1 cellular context compared by ENCODE assay signal in genomic region chr11:44709281-44709562, GRCh38.
A peak's percentile ranks its signal among the peaks of the same experiment; 100 is the strongest.
TF ChIP-seq lines count a peak whose summit lies in the region.

No MANE protein-coding gene starts in this region.

TF ChIP-seq in IMR-90, 13 proteins besides CTCF, POLR2A, EP300 and RAD21:
- TF ChIP-seq MAFK (IDR thresholded peaks at IDR 0.05; ENCODE audit: low read depth, low read length) (no peak), CEBPB (IDR thresholded peaks at IDR 0.05; ENCODE audit: low read depth, low read length) (peak; percentile 23; the same call in 1 of the 2 replicates), NFE2L2 (IDR thresholded peaks at IDR 0.05; ENCODE audit: low read depth, low read length) (no peak), RCOR1 (IDR thresholded peaks at IDR 0.05; ENCODE audit: insufficient replicate concordance, low read length) (no peak)
